ENCODE assay signal across 21 cellular contexts in the genomic region with DNA sequence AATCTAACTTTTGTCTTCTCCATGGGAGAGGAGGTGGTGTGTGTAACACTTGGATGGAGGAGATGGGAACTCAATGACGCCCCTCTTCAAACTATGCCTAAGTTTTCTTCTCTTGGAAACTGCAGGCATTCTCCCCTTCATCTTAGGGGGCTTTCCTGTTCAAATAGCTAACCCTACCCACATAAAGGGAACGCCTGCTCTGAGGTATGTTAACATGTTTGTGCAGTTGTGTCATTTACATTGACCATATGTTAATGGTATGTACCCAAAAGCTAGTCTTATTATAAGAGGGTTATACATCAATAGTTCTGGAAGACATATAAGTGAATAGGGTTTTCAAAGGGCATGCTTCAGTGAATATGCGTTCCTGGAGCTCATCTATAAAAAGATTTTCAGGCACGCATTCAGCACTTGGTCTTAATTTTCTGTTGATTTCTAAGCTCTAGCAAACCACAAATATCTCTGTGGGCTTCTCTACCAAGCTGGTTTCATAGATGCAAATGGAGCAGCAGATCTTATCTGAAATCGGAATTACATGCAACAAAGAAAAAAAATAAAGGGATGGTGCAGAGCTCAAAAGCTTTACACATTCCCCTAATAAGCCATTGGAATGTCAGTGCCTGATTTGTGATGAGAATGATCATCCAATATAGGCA.
DNase-seq lines count a peak whose midpoint lies in the region; TF ChIP-seq lines count a peak whose summit lies in the region.
"Had no signal": no experiment of that assay in that cellular context is flagged by ENCODE, and none has a peak within 500 bp of the region (broad histone marks: within the 10 kb centered on the region; RNA-seq: fewer than 3 reads in every experiment).

No MANE protein-coding gene starts in this region.

- H3K4me1 ChIP-seq in BLaER1 treated with 17β-estradiol and CSF1 and Interleukin-3, amounts not matched to agents 10 nM and 100 nM, result peaks cover 6 to 25% (median 19%) of the 10 kb centered on the region in 10 experiments
- H3K4me1 ChIP-seq: A549, BE2C, Caco-2 had no signal

- no peaks in the 10 kb centered on the region for H3K9me3 Mint-ChIP-seq in endothelial cell (ENCODE audit: unreplicated experiment)
- H3K9me3 Mint-ChIP-seq: H9 had no signal

- H3K4me3 Mint-ChIP-seq in endothelial cell (ENCODE audit: unreplicated experiment), result no peak overlapping the region
- H3K4me3 Mint-ChIP-seq: CD4-positive, CD25-positive, alpha-beta regulatory T cell; CD8-positive, alpha-beta T cell; H9; HFFc6 had no signal

- H3K36me3 ChIP-seq in BLaER1 treated with 17β-estradiol and CSF1 and Interleukin-3, amounts not matched to agents 10 nM and 100 nM, result no peaks in the 10 kb centered on the region
- H3K36me3 ChIP-seq: BE2C had no signal

- peaks cover under 1% of the 10 kb centered on the region for H3K27me3 Mint-ChIP-seq in endothelial cell (ENCODE audit: unreplicated experiment)
- H3K27me3 Mint-ChIP-seq: CD4-positive, CD25-positive, alpha-beta regulatory T cell had no signal

- H4K20me1 ChIP-seq in BLaER1 treated with 17β-estradiol and CSF1 and Interleukin-3, amounts not matched to agents 10 nM and 100 nM, result no peaks in the 10 kb centered on the region

- peak; percentile 33 for DNase-seq in Jurkat, Clone E6-1 (ENCODE audit: low read depth, low spot score)
- peak; percentile 50 to 53 for DNase-seq in NCI-H526 (lab: John Stamatoyannopoulos, UW)
- DNase-seq in SW480 (ENCODE audit: low spot score), result peak; percentile 14
- DNase-seq in cortex of kidney (lab: John Stamatoyannopoulos, UW), result no peak
- no peak for DNase-seq in HCEC 1CT
- no peak for DNase-seq in endothelial cell (ENCODE audit: low spot score)
- DNase-seq in stimulated activated CD4-positive, alpha-beta T cell treated with anti-CD3 and anti-CD28 coated beads, Interleukin-2, amount 100 ng/mL, for 48 hours, result no peak
- DNase-seq: 8988T; ACHN; AML-193; BE2C; Caco-2; CD4-positive, CD25-positive, alpha-beta regulatory T cell; CD8-positive, alpha-beta T cell; DMS79; GM23248; H9; HFFc6 had no signal

- H3K4me2 ChIP-seq in BLaER1 treated with 17β-estradiol and CSF1 and Interleukin-3, amounts not matched to agents 10 nM and 100 nM, result peak overlapping the region in 10 of 11 experiments; percentile 13 to 77 (median 62); a peak in 18 of 22 replicates
- H3K4me2 ChIP-seq: A549 had no signal

- H3K4me3 ChIP-seq in BLaER1 treated with 17β-estradiol and CSF1 and Interleukin-3, amounts not matched to agents 10 nM and 100 nM, result no peak overlapping the region
- H3K4me3 ChIP-seq in Jurkat, Clone E6-1 (ENCODE audit: low read length), result no peak overlapping the region
- H3K4me3 ChIP-seq: A549, GM23248 had no signal

- H3K27ac Mint-ChIP-seq in endothelial cell (ENCODE audit: unreplicated experiment), result no peak overlapping the region
- H3K27ac Mint-ChIP-seq: CD4-positive, CD25-positive, alpha-beta regulatory T cell; CD8-positive, alpha-beta T cell; H9; HFFc6 had no signal

- no peaks in the 10 kb centered on the region for H3K36me3 Mint-ChIP-seq in endothelial cell (ENCODE audit: low read depth, unreplicated experiment)
- H3K36me3 Mint-ChIP-seq: CD4-positive, CD25-positive, alpha-beta regulatory T cell; CD8-positive, alpha-beta T cell had no signal

- H3K27me3 ChIP-seq in BLaER1 treated with 17β-estradiol and CSF1 and Interleukin-3, amounts not matched to agents 10 nM and 100 nM, result no peaks in the 10 kb centered on the region
- H3K27me3 ChIP-seq: BE2C had no signal

- H3K9me3 ChIP-seq in BLaER1 treated with 17β-estradiol and CSF1 and Interleukin-3, amounts not matched to agents 10 nM and 100 nM (replicated peaks in 1 of 11), result peaks cover 0 to 16% (median 4%) of the 10 kb centered on the region in 11 experiments; a peak in 9 of 22 replicates
- H3K9me3 ChIP-seq: A549, Caco-2 had no signal

- TF ChIP-seq CTCF in endothelial cell (IDR thresholded peaks at IDR 0.05; ENCODE audit: unreplicated experiment), result no peak

- no peaks in the 10 kb centered on the region for H3K4me1 Mint-ChIP-seq in endothelial cell (ENCODE audit: unreplicated experiment)
- H3K4me1 Mint-ChIP-seq: CD4-positive, CD25-positive, alpha-beta regulatory T cell; H9 had no signal

- H3K27ac ChIP-seq in BLaER1 treated with 17β-estradiol and CSF1 and Interleukin-3, amounts not matched to agents 10 nM and 100 nM, result no peak overlapping the region
- H3K27ac ChIP-seq: A549, C4-2B, GM23248 had no signal

- no peak overlapping the region for H3K9ac ChIP-seq in BLaER1 treated with 17β-estradiol and CSF1 and Interleukin-3, amounts not matched to agents 10 nM and 100 nM
- H3K9ac ChIP-seq: GM23248 had no signal

Comparison
In these comparisons a context has a peak if more than half of its experiments do, and no peak if none do; other contexts are left out.
1. DNase-seq: peak in Jurkat, Clone E6-1 (single experiment), NCI-H526 (2 of 2) and SW480 (single experiment); none in cortex of kidney (single experiment), HCEC 1CT (single experiment), endothelial cell (single experiment) and stimulated activated CD4-positive, alpha-beta T cell treated with anti-CD3 and anti-CD28 coated beads, Interleukin-2, amount 100 ng/mL, for 48 hours (0 of 2).